ENCODE assay signal across 8 cellular contexts in genomic region chr7:40329601-40330153, GRCh38.
DNase-seq lines count a peak whose midpoint lies in the region; ATAC-seq and TF ChIP-seq lines count a peak whose summit lies in the region.

No MANE protein-coding gene starts in this region.

- no peaks in the 10 kb centered on the region for H3K4me1 ChIP-seq in body of pancreas
- H3K4me1 ChIP-seq in transverse colon = peaks cover 0 to 21% (median 7%) of the 10 kb centered on the region in 4 donors

- WGBS in body of pancreas, 2 donors = 81 to 95% methylated on average over 1 of the region's 1 CpG
- WGBS in transverse colon (ENCODE audit: low coverage in 1 of 2), 2 donors = 25 to 50% methylated on average over 1 of the region's 1 CpG

- H3K4me3 ChIP-seq in body of pancreas = no peak overlapping the region
- no peak overlapping the region for H3K4me3 ChIP-seq in transverse colon

- TF ChIP-seq POLR2A in body of pancreas (IDR thresholded peaks at IDR 0.05) = no peak
- no peak for TF ChIP-seq POLR2A in transverse colon (IDR thresholded peaks at IDR 0.05)

- H3K9me3 ChIP-seq in body of pancreas (no peaks in the 10 kb centered on the region), transverse colon (no peaks in the 10 kb centered on the region)

- peak; percentile 25 to 75 (median 73) for TF ChIP-seq CTCF in body of pancreas (IDR thresholded peaks at IDR 0.05)
- peak; percentile 65 to 80 (median 74) for TF ChIP-seq CTCF in transverse colon (IDR thresholded peaks at IDR 0.05)

- peak; percentile 27 for DNase-seq in GDM1 (lab: John Stamatoyannopoulos, UW)
- peak; percentile 47 for DNase-seq in NCI-H2196 (lab: John Stamatoyannopoulos, UW; ENCODE audit: unreplicated experiment)
- DNase-seq in body of pancreas = no peak
- peak; percentile 81 for DNase-seq in inferior parietal cortex (ENCODE audit: extremely low spot score)
- DNase-seq in transverse colon = no peak

- H3K27me3 ChIP-seq in body of pancreas = no peaks in the 10 kb centered on the region
- no peaks in the 10 kb centered on the region for H3K27me3 ChIP-seq in transverse colon

- H3K27ac ChIP-seq in body of pancreas (no peak overlapping the region), transverse colon (peak overlapping the region in 1 of 4 donors; percentile 1)

- in situ Hi-C loops in transverse colon (cut with MboI; ENCODE audit: low pct_ligation_motif_present in 1 of 4, low pct_unique_long_range_greater_than_20kb in 1 of 4, low sequenced_read_pairs in 3 of 4) = loop anchor here (10.0 to 25.0 kb wide), 4 partner anchors 283 to 1383 kb away; partner anchors contain the start of gene INHBA (in 3 of the 4)

- ATAC-seq in HG02588 (IDR thresholded peaks at IDR 0.05; ENCODE audit: unreplicated experiment) (peak; percentile 47), body of pancreas (peak; percentile 66), GM19023 (IDR thresholded peaks at IDR 0.05; ENCODE audit: unreplicated experiment) (no peak), GM21515 (IDR thresholded peaks at IDR 0.05; ENCODE audit: unreplicated experiment) (no peak)

- intact Hi-C loops in body of pancreas (cut with DNase I) = no loop called here
- intact Hi-C loops in transverse colon (cut with DNase I; ENCODE audit: low total_unique reads) = loop anchor here (2.0 kb wide), 1 partner anchor 127 kb away; no protein-coding TSS in a partner anchor

- H3K36me3 ChIP-seq in body of pancreas (replicated peaks in 1 of 2; ENCODE audit: insufficient read depth in 1 of 2, low read depth in 2 of 2) (no peaks in the 10 kb centered on the region), transverse colon (no peaks in the 10 kb centered on the region)

- TF ChIP-seq EP300 in transverse colon (IDR thresholded peaks at IDR 0.05; ENCODE audit: low read depth) = no peak

Comparison
In these comparisons a context has a peak if more than half of its experiments do, and no peak if none do; other contexts are left out.
1. DNase-seq: peak in GDM1 (single experiment), NCI-H2196 (single experiment) and inferior parietal cortex (single experiment); none in body of pancreas (0 of 4) and transverse colon (single experiment).
2. ATAC-seq: peak in HG02588 (single experiment) and body of pancreas (single experiment); none in GM19023 (single experiment) and GM21515 (single experiment).